15 cellular contexts compared by ENCODE assay signal in the genomic region with DNA sequence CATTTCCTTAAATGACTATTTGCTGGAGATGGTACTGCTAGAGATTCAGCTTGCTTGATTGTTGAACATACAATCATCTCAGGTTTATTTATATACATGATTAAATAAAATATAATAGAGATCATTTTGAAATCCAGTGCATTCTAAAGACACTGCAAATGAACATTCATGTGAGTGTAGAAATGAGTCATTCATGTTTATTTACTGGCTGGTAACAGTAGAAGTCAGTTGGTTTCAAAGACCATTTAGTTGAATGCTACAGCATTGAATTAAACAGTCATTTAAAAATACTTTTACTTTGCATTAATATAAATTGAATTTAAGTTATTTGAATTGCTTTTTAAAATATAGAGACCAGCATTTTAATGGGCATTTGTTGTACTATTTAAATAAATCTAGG.
DNase-seq lines count a peak whose midpoint lies in the region; FAIRE-seq and TF ChIP-seq lines count a peak whose summit lies in the region.
"Had no signal": no experiment of that assay in that cellular context is flagged by ENCODE, and none has a peak within 500 bp of the region (broad histone marks: within the 10 kb centered on the region; RNA-seq: fewer than 3 reads in every experiment).

No MANE protein-coding gene starts in this region.

- no peaks in the 10 kb centered on the region for H3K36me3 ChIP-seq in bronchial epithelial cell (ENCODE audit: control insufficient read depth, insufficient read depth, low read length)

- TF ChIP-seq CTCF in bronchial epithelial cell (IDR thresholded peaks at IDR 0.05; ENCODE audit: insufficient read depth, low read length, severe bottlenecking) = no peak

- no peak for FAIRE-seq in bronchial epithelial cell (lab: Jason Lieb, UNC)
- FAIRE-seq: A549, H54 had no signal

- no peaks in the 10 kb centered on the region for H3K27me3 ChIP-seq in bronchial epithelial cell (ENCODE audit: control insufficient read depth, insufficient read depth, low read length)

- H3K4me3 ChIP-seq in bronchial epithelial cell (ENCODE audit: low read depth, low read length) = no peak overlapping the region
- H3K4me3 ChIP-seq: A549 had no signal

- DNase-seq in DMS53 treated with DMSO at 0.1 percent for 48 hours (lab: John Stamatoyannopoulos, UW; ENCODE audit: unreplicated experiment) (peak; percentile 35), NCI-H69 (lab: John Stamatoyannopoulos, UW) (peak; percentile 59), bronchial epithelial cell (ENCODE audit: low read depth) (peak; percentile 30), renal cortical epithelial cell (ENCODE audit: low read depth) (peak; percentile 40), NCI-H146 treated with DMSO at 0.1 percent for 48 hours (lab: John Stamatoyannopoulos, UW; ENCODE audit: unreplicated experiment) (no peak), cerebellar cortex (ENCODE audit: low spot score) (no peak), OCI-M2 (lab: John Stamatoyannopoulos, UW; ENCODE audit: unreplicated experiment) (no peak)
- DNase-seq: C1 segment of cervical spinal cord; Calu3; CD4-positive, alpha-beta T cell; DMS 273 treated with DMSO at 0.1 percent for 48 hours; GF-D8; KBM-7 had no signal

Comparison
In these comparisons a context has a peak if more than half of its experiments do, and no peak if none do; other contexts are left out.
1. DNase-seq: peak in DMS53 treated with DMSO at 0.1 percent for 48 hours (single experiment), NCI-H69 (single experiment), bronchial epithelial cell (single experiment) and renal cortical epithelial cell (single experiment); none in NCI-H146 treated with DMSO at 0.1 percent for 48 hours (single experiment), cerebellar cortex (single experiment) and OCI-M2 (single experiment).